2 cellular contexts compared by ENCODE assay signal in the genomic region with DNA sequence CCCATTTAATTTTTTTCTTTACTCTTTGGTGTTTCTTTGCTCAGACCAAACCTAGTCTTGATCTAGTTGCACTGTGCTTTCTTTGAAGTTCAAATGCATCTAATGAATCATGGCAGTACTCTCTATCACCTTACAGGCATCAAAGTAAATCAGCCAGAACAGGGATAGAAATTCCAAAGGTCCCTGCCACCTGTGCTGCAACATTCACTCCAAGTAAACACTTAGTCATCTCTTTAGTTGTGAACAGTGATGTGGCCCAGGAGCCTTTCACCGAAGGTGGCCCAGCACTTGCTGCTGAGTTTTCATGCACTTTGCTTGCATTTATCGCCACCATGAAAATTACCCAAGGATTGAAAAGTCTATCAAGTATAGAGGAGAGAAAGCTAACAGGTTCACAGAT.
TF ChIP-seq lines count a peak whose summit lies in the region.

No MANE protein-coding gene starts in this region.

TF ChIP-seq in HCT116, 20 proteins besides CTCF, POLR2A, EP300 and RAD21:
- TF ChIP-seq, protein P1, sequence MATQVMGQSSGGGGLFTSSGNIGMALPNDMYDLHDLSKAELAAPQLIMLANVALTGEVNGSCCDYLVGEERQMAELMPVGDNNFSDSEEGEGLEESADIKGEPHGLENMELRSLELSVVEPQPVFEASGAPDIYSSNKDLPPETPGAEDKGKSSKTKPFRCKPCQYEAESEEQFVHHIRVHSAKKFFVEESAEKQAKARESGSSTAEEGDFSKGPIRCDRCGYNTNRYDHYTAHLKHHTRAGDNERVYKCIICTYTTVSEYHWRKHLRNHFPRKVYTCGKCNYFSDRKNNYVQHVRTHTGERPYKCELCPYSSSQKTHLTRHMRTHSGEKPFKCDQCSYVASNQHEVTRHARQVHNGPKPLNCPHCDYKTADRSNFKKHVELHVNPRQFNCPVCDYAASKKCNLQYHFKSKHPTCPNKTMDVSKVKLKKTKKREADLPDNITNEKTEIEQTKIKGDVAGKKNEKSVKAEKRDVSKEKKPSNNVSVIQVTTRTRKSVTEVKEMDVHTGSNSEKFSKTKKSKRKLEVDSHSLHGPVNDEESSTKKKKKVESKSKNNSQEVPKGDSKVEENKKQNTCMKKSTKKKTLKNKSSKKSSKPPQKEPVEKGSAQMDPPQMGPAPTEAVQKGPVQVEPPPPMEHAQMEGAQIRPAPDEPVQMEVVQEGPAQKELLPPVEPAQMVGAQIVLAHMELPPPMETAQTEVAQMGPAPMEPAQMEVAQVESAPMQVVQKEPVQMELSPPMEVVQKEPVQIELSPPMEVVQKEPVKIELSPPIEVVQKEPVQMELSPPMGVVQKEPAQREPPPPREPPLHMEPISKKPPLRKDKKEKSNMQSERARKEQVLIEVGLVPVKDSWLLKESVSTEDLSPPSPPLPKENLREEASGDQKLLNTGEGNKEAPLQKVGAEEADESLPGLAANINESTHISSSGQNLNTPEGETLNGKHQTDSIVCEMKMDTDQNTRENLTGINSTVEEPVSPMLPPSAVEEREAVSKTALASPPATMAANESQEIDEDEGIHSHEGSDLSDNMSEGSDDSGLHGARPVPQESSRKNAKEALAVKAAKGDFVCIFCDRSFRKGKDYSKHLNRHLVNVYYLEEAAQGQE (IDR thresholded peaks at IDR 0.05; ENCODE audit: low read depth), result no peak
- TF ChIP-seq JUND (IDR thresholded peaks at IDR 0.05), result peak; percentile 15; the same call in 1 of the 2 replicates

TF ChIP-seq in WTC11, 78 proteins besides CTCF, POLR2A, EP300 and RAD21 (continued from another document):
- TF ChIP-seq, protein P2, sequence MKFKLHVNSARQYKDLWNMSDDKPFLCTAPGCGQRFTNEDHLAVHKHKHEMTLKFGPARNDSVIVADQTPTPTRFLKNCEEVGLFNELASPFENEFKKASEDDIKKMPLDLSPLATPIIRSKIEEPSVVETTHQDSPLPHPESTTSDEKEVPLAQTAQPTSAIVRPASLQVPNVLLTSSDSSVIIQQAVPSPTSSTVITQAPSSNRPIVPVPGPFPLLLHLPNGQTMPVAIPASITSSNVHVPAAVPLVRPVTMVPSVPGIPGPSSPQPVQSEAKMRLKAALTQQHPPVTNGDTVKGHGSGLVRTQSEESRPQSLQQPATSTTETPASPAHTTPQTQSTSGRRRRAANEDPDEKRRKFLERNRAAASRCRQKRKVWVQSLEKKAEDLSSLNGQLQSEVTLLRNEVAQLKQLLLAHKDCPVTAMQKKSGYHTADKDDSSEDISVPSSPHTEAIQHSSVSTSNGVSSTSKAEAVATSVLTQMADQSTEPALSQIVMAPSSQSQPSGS (CRISPR knock-in tag; IDR thresholded peaks at IDR 0.05; ENCODE audit: borderline replicate concordance, low read depth), result no peak
- TF ChIP-seq, protein P3, sequence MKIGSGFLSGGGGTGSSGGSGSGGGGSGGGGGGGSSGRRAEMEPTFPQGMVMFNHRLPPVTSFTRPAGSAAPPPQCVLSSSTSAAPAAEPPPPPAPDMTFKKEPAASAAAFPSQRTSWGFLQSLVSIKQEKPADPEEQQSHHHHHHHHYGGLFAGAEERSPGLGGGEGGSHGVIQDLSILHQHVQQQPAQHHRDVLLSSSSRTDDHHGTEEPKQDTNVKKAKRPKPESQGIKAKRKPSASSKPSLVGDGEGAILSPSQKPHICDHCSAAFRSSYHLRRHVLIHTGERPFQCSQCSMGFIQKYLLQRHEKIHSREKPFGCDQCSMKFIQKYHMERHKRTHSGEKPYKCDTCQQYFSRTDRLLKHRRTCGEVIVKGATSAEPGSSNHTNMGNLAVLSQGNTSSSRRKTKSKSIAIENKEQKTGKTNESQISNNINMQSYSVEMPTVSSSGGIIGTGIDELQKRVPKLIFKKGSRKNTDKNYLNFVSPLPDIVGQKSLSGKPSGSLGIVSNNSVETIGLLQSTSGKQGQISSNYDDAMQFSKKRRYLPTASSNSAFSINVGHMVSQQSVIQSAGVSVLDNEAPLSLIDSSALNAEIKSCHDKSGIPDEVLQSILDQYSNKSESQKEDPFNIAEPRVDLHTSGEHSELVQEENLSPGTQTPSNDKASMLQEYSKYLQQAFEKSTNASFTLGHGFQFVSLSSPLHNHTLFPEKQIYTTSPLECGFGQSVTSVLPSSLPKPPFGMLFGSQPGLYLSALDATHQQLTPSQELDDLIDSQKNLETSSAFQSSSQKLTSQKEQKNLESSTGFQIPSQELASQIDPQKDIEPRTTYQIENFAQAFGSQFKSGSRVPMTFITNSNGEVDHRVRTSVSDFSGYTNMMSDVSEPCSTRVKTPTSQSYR (CRISPR knock-in tag; IDR thresholded peaks at IDR 0.05), result no peak
- TF ChIP-seq OVOL2 (CRISPR knock-in tag; IDR thresholded peaks at IDR 0.05; ENCODE audit: borderline replicate concordance) (no peak), ETV6 (CRISPR knock-in tag; IDR thresholded peaks at IDR 0.05) (no peak)
